Comparison of ENCODE assay signal across 8 cellular contexts in genomic region chr6:116229287-116229913, GRCh38. TPM values are rescaled to one million over a fixed set of nuclear protein-coding genes. Genes with fewer than 3 reads are reported as not detected.
DNase-seq lines count a peak whose midpoint lies in the region.

No MANE protein-coding gene starts in this region.

- peak overlapping the region; percentile 82 for H3K27ac ChIP-seq in cingulate gyrus (ENCODE audit: low read depth, low read length)
- H3K27ac ChIP-seq in layer of hippocampus (ENCODE audit: low read depth, low read length): peak overlapping the region; percentile 32

- peak; percentile 50 for DNase-seq in AG08396 (ENCODE audit: low spot score)
- DNase-seq in HuH-7.5 (ENCODE audit: low spot score): peak; percentile 6
- peak; percentile 77 for DNase-seq in ureter (ENCODE audit: low spot score)
- no peak for DNase-seq in GM19240 (ENCODE audit: insufficient read length, low spot score)
- no peak for DNase-seq in NCI-H2107 (lab: John Stamatoyannopoulos, UW)
- DNase-seq in NOMO-1 treated with dmso at 0.1 percent for 144 hours (lab: John Stamatoyannopoulos, UW; ENCODE audit: unreplicated experiment): no peak

- H3K27me3 ChIP-seq in layer of hippocampus (ENCODE audit: control insufficient read depth, insufficient read depth, low read length): no peaks in the 10 kb centered on the region

RNA-seq across cellular contexts. Expression of gene TSPYL4, which starts 24.5 kb away (rescaled TPM):
- 26.1 TPM for total RNA-seq in ureter

RNA-seq across cellular contexts. Expression of gene TSPYL1, which starts 50.3 kb away (rescaled TPM):
- 118 TPM for total RNA-seq in ureter

Comparison
In these comparisons a context has a peak if more than half of its experiments do, and no peak if none do; other contexts are left out.
1. DNase-seq: peak in AG08396 (single experiment), HuH-7.5 (single experiment) and ureter (single experiment); none in GM19240 (single experiment), NCI-H2107 (single experiment) and NOMO-1 treated with dmso at 0.1 percent for 144 hours (single experiment).